Comparison of ENCODE assay signal across 1 cellular context in genomic region chr7:42685911-42686310, GRCh38.
TF ChIP-seq lines count a peak whose summit lies in the region.

No MANE protein-coding gene starts in this region.

TF ChIP-seq in WTC11, 78 proteins besides CTCF, POLR2A, EP300 and RAD21 (continued from another document):
- peak; percentile 34; the same call in 1 of the 2 replicates for TF ChIP-seq PRDM15 (CRISPR knock-in tag; IDR thresholded peaks at IDR 0.05)
- TF ChIP-seq STAT6 (CRISPR knock-in tag; conservative IDR thresholded peaks at IDR 0.05; ENCODE audit: low read depth), result no peak
